Comparison of ENCODE assay signal across 14 cellular contexts in genomic region chr2:70243804-70244584, GRCh38. TPM values are rescaled to one million over a fixed set of nuclear protein-coding genes. Genes with fewer than 3 reads are reported as not detected.
DNase-seq lines count a peak whose midpoint lies in the region; ATAC-seq, FAIRE-seq and TF ChIP-seq lines count a peak whose summit lies in the region.
"Had no signal": no experiment of that assay in that cellular context is flagged by ENCODE, and none has a peak within 500 bp of the region (broad histone marks: within the 10 kb centered on the region; RNA-seq: fewer than 3 reads in every experiment).

No MANE protein-coding gene starts in this region.

- TF ChIP-seq RAD21 in H1 (IDR thresholded peaks at IDR 0.05 in 1 of 2, conservative IDR thresholded peaks at IDR 0.05 in 1 of 2; ENCODE audit: low read depth in 2 of 2, low read length in 2 of 2), result no peak

- 89% methylated on average over 5 of the region's 5 CpGs; no CpG with 5 or more reads in 1 of the 2 experiments for WGBS in H1 (ENCODE audit: extremely low coverage in 1 of 2, insufficient coverage in 1 of 2, insufficient read length in 1 of 2, insufficient replicate concordance in 2 of 2, low coverage in 1 of 2, low lambda C conversion rate in 2 of 2, missing lambda C conversion rate in 1 of 2), 2 experiments

- no peak overlapping the region for H2BK120ac ChIP-seq in H1 (replicated peaks; ENCODE audit: low read depth, low read length)

- H3K56ac ChIP-seq in H1 (replicated peaks; ENCODE audit: insufficient read length, low read depth, low read length), result no peak overlapping the region

- H3K4me3 Mint-ChIP-seq in activated T-cell treated with anti-CD3 and anti-CD28 coated beads, Interleukin-2, amount 50 U/mL, for 4 hours, result peak overlapping the region; percentile 40
- peak overlapping the region; percentile 59 for H3K4me3 Mint-ChIP-seq in T-helper 17 cell
- peak overlapping the region; percentile 49 for H3K4me3 Mint-ChIP-seq in progenitor cell of endocrine pancreas (ENCODE audit: low read depth)

- H2BK12ac ChIP-seq in H1 (ENCODE audit: low read depth, low read length), result no peak overlapping the region

- TF ChIP-seq POLR2A in H1 (IDR thresholded peaks at IDR 0.05; ENCODE audit: control extremely low read depth in 1 of 2, low read depth in 2 of 2, low read length in 2 of 2), result no peak

- CTCF ChIA-PET in H1 (lab: Charles Lee; ENCODE audit: partially characterized antibody), result interaction anchor here (1.2 kb wide), 1 partner anchor 14 kb away, joined by 3 read pairs; the partner anchor contains the start of gene PCYOX1

- no peak overlapping the region for H2BK5ac ChIP-seq in H1 (ENCODE audit: low read depth, low read length)

- no peak overlapping the region for H4K5ac ChIP-seq in H1 (ENCODE audit: insufficient read length, low read depth, low read length)

- no peak overlapping the region for H3K18ac ChIP-seq in H1 (ENCODE audit: extremely low read depth, low read length)

- ATAC-seq in activated T-cell treated with anti-CD3 and anti-CD28 coated beads, Interleukin-2, amount 50 U/mL, for 4 hours, result no peak
- ATAC-seq in T-helper 17 cell, result no peak
- no peak for ATAC-seq in HG02852 (IDR thresholded peaks at IDR 0.05; ENCODE audit: unreplicated experiment)
- ATAC-seq: foreskin keratinocyte had no signal

- no peak overlapping the region for H3K14ac ChIP-seq in H1 (ENCODE audit: insufficient read length)

- no peaks in the 10 kb centered on the region for H3K27me3 Mint-ChIP-seq in activated T-cell treated with anti-CD3 and anti-CD28 coated beads, Interleukin-2, amount 50 U/mL, for 4 hours (ENCODE audit: low read depth)
- H3K27me3 Mint-ChIP-seq in T-helper 17 cell (peaks cover 4% of the 10 kb centered on the region), progenitor cell of endocrine pancreas (no peaks in the 10 kb centered on the region)

- H3K4me3 ChIP-seq in H1 (ENCODE audit: extremely low read depth in 1 of 4, insufficient read depth in 2 of 4, low read depth in 3 of 4, low read length in 4 of 4), result peak overlapping the region in 1 of 4 experiments; percentile 12; a peak in 1 of 8 replicates

- H4K91ac ChIP-seq in H1 (replicated peaks; ENCODE audit: insufficient read length, low read length), result no peak overlapping the region

- no peaks in the 10 kb centered on the region for H3K9me3 ChIP-seq in T-helper 17 cell (ENCODE audit: control insufficient read depth, low read length, poor library complexity, severe bottlenecking)
- no peaks in the 10 kb centered on the region for H3K9me3 ChIP-seq in H1 (ENCODE audit: insufficient read depth in 2 of 2, low read depth in 1 of 2, low read length in 1 of 2)

- H2AK5ac ChIP-seq in H1 (ENCODE audit: low read depth, low read length), result no peak overlapping the region

- POLR2A ChIA-PET in H1 (lab: Charles Lee; ENCODE audit: partially characterized antibody), result interaction anchor here (0.8 to 4.6 kb wide), 4 partner anchors 14 to 49 kb away, joined by 3 to 21 read pairs (median 6); partner anchors contain the start of genes PCYOX1 and SNRPG

- no peak overlapping the region for H4K8ac ChIP-seq in H1 (ENCODE audit: extremely low read depth, insufficient read depth, low read length)

- peaks cover 0 to 9% (median 6%) of the 10 kb centered on the region in 4 experiments; a peak in 6 of 7 replicates for H3K4me1 ChIP-seq in H1 (replicated peaks in 1 of 4; ENCODE audit: control insufficient read depth in 3 of 4, insufficient read depth in 4 of 4, low read length in 3 of 4)

- peak overlapping the region; percentile 21 to 36; a peak in 2 of 4 replicates for H3K4me2 ChIP-seq in H1 (ENCODE audit: insufficient read depth in 1 of 2, low read depth in 2 of 2, low read length in 2 of 2)

- no peak for DNase-seq in activated T-cell treated with anti-CD3 and anti-CD28 coated beads, Interleukin-2, amount 50 U/mL, for 4 hours
- no peak for DNase-seq in activated T-cell treated with anti-CD3 and anti-CD28 coated beads, Interleukin-2, amount 50 U/mL, for 48 hours
- DNase-seq in T-helper 17 cell (no peak), H1 (ENCODE audit: low read depth in 1 of 2, low spot score in 2 of 2) (no peak), progenitor cell of endocrine pancreas (ENCODE audit: low spot score, unreplicated experiment) (no peak), H4 (ENCODE audit: low spot score) (no peak), T1000 (lab: John Stamatoyannopoulos, UW) (no peak)
- DNase-seq: activated CD4-positive, alpha-beta T cell treated with anti-CD3 and anti-CD28 coated beads for 48 hours; activated gamma-delta T cell; DMS 273 treated with DMSO at 0.1 percent for 48 hours; foreskin keratinocyte; stimulated activated naive CD4-positive, alpha-beta T cell had no signal

- TF ChIP-seq CTCF in H1 (IDR thresholded peaks at IDR 0.05; ENCODE audit: control extremely low read depth in 1 of 3, insufficient read depth in 1 of 3, low read depth in 1 of 3, low read length in 3 of 3) (no peak), progenitor cell of endocrine pancreas (IDR thresholded peaks at IDR 0.05; ENCODE audit: unreplicated experiment) (no peak)

- H3K36me3 Mint-ChIP-seq in activated T-cell treated with anti-CD3 and anti-CD28 coated beads, Interleukin-2, amount 50 U/mL, for 4 hours (ENCODE audit: insufficient read depth), result peaks cover 16% of the 10 kb centered on the region
- H3K36me3 Mint-ChIP-seq in T-helper 17 cell (ENCODE audit: low read depth) (peaks cover 13% of the 10 kb centered on the region), progenitor cell of endocrine pancreas (ENCODE audit: insufficient read depth) (peaks cover 29% of the 10 kb centered on the region)

- peak overlapping the region; percentile 89 for H3K27ac Mint-ChIP-seq in T-helper 17 cell
- H3K27ac Mint-ChIP-seq in progenitor cell of endocrine pancreas, result peak overlapping the region; percentile 68

- 0 out of 2 replicates have a peak, but pooled peaks cover 4% of the 10 kb centered on the region for H3K23me2 ChIP-seq in H1 (ENCODE audit: low read depth, low read length)

- no peaks in the 10 kb centered on the region for H3K27me3 ChIP-seq in H1 (replicated peaks in 1 of 4; ENCODE audit: control insufficient read depth in 3 of 4, extremely low read depth in 1 of 4, insufficient read depth in 3 of 4, low read length in 3 of 4)
- H3K27me3 ChIP-seq: foreskin keratinocyte had no signal

- H3K79me1 ChIP-seq in H1 (ENCODE audit: low read depth, low read length), result peaks cover 3% of the 10 kb centered on the region; the same call in 1 of the 2 replicates

- no peak for FAIRE-seq in H1 (lab: Jason Lieb, UNC)
- FAIRE-seq: bronchial epithelial cell had no signal

- H2AFZ ChIP-seq in H1 (ENCODE audit: low read length), result no peak overlapping the region

- no peak overlapping the region for H3K23ac ChIP-seq in H1 (ENCODE audit: insufficient read length)

- H4K20me1 ChIP-seq in H1 (replicated peaks in 1 of 2; ENCODE audit: control insufficient read depth in 1 of 2, insufficient read depth in 2 of 2, low read length in 2 of 2), result peaks cover 9 to 21% of the 10 kb centered on the region in 2 experiments

- H3K27ac ChIP-seq in H1 (ENCODE audit: low read depth, low read length), result no peak overlapping the region
- H3K27ac ChIP-seq: foreskin keratinocyte had no signal

- peak overlapping the region in 1 of 4 experiments; percentile 12; a peak in 1 of 7 replicates for H3K9ac ChIP-seq in H1 (replicated peaks in 1 of 4; ENCODE audit: extremely low read depth in 1 of 4, low read depth in 3 of 4, low read length in 3 of 4)

- H3K36me3 ChIP-seq in H1 (ENCODE audit: control insufficient read depth in 2 of 4, insufficient read depth in 4 of 4, low read length in 3 of 4), result peaks cover 0 to 31% (median 4%) of the 10 kb centered on the region in 4 experiments; a peak in 2 of 8 replicates

- peaks cover 66 to 92% of the 10 kb centered on the region in 2 experiments for H3K79me2 ChIP-seq in H1 (ENCODE audit: control insufficient read depth in 1 of 2, insufficient read depth in 2 of 2, low read length in 2 of 2)

- no peak overlapping the region for H2BK20ac ChIP-seq in H1 (ENCODE audit: low read length)

- TF ChIP-seq EP300 in H1 (IDR thresholded peaks at IDR 0.05; ENCODE audit: borderline replicate concordance in 1 of 2, low read depth in 2 of 2, low read length in 2 of 2), result no peak

- no peak overlapping the region for H2BK15ac ChIP-seq in H1 (ENCODE audit: low read length)

- no peaks in the 10 kb centered on the region for H3K9me3 Mint-ChIP-seq in activated T-cell treated with anti-CD3 and anti-CD28 coated beads, Interleukin-2, amount 50 U/mL, for 4 hours
- H3K9me3 Mint-ChIP-seq in progenitor cell of endocrine pancreas (ENCODE audit: low read depth), result no peaks in the 10 kb centered on the region

- peaks cover 55% of the 10 kb centered on the region for H3K4me1 Mint-ChIP-seq in activated T-cell treated with anti-CD3 and anti-CD28 coated beads, Interleukin-2, amount 50 U/mL, for 4 hours (ENCODE audit: low read depth)
- H3K4me1 Mint-ChIP-seq in T-helper 17 cell (peaks cover 46% of the 10 kb centered on the region), progenitor cell of endocrine pancreas (ENCODE audit: low read depth) (peaks cover 31% of the 10 kb centered on the region)

- no peak overlapping the region for H3K4ac ChIP-seq in H1 (replicated peaks; ENCODE audit: insufficient read length, low read depth, low read length)

RNA-seq across cellular contexts. Expression of gene TIA1, which starts 4.4 kb away (rescaled TPM):
- 100 to 1,000 TPM in 1 of 3 donors, 10 to 100 TPM in 2; 94.4 to 104 (median 99.8) TPM for total RNA-seq in activated T-cell treated with anti-CD3 and anti-CD28 coated beads, Interleukin-2, amount 50 U/mL, for 4 hours
- total RNA-seq in T-helper 17 cell, result 10 to 100 TPM; 68.1 to 78.2 TPM
- total RNA-seq in H1 (2021; fragmentation: NEBNext Ultra II Directional; extraction: Animal tissue kit (Norgen Biotek cat#: 25700)), result 152 and 181 TPM in 2 replicates
- polyA plus RNA-seq in H1 (2011; rRNA removed), result 44.5 and 58.6 TPM in 2 replicates
- 98.7 TPM for polyA plus RNA-seq in H1 (2011; cell fraction: cytosol; rRNA removed)
- 190 TPM for polyA plus RNA-seq in H1 (2011; cell fraction: nucleus; rRNA removed)
- polyA plus RNA-seq in H1 (2012, experiment 1 of 2), result 111 to 151 TPM (median 137 TPM) in 4 replicates
- polyA plus RNA-seq in H1 (2012, experiment 2 of 2), result 8.8 TPM
- 107 TPM for polyA plus RNA-seq in H1 (2013, experiment 1 of 2)
- polyA plus RNA-seq in H1 (2013, experiment 2 of 2), result 83.9 TPM
- 210 and 327 TPM in 2 replicates for polyA minus RNA-seq in H1 (2011; rRNA and poly(A)+ RNA removed)
- polyA minus RNA-seq in H1 (2011; cell fraction: cytosol; rRNA and poly(A)+ RNA removed), result 128 TPM
- 172 TPM for polyA minus RNA-seq in H1 (2011; cell fraction: nucleus; rRNA and poly(A)+ RNA removed)
- total RNA-seq in progenitor cell of endocrine pancreas, result 523 and 534 TPM in 2 replicates
- total RNA-seq in H4 (2014; rRNA removed; shearing (Covaris generic)), result 47.2 and 52.4 TPM in 2 replicates

RNA-seq across cellular contexts. Expression of gene PCYOX1, which starts 13.9 kb away (rescaled TPM):
- 10 to 100 TPM in 1 of 3 donors, 1 to 10 TPM in 2; 7.5 to 11.6 (median 8.1) TPM for total RNA-seq in activated T-cell treated with anti-CD3 and anti-CD28 coated beads, Interleukin-2, amount 50 U/mL, for 4 hours
- total RNA-seq in T-helper 17 cell, result 1 to 10 TPM; 8.0 to 9.3 TPM
- total RNA-seq in H1 (2021; fragmentation: NEBNext Ultra II Directional; extraction: Animal tissue kit (Norgen Biotek cat#: 25700)), result 41.9 and 48.5 TPM in 2 replicates
- polyA plus RNA-seq in H1 (2011; rRNA removed), result 6.6 and 9.1 TPM in 2 replicates
- 11.8 TPM for polyA plus RNA-seq in H1 (2011; cell fraction: cytosol; rRNA removed)
- polyA plus RNA-seq in H1 (2011; cell fraction: nucleus; rRNA removed), result 13.0 TPM
- 21.2 to 36.9 TPM (median 23.7 TPM) in 4 replicates for polyA plus RNA-seq in H1 (2012, experiment 1 of 2)
- polyA plus RNA-seq in H1 (2012, experiment 2 of 2), result 2.2 TPM
- 59.2 TPM for polyA plus RNA-seq in H1 (2013, experiment 1 of 2)
- polyA plus RNA-seq in H1 (2013, experiment 2 of 2), result 60.9 TPM
- 27.0 and 36.1 TPM in 2 replicates for polyA minus RNA-seq in H1 (2011; rRNA and poly(A)+ RNA removed)
- 10.3 TPM for polyA minus RNA-seq in H1 (2011; cell fraction: cytosol; rRNA and poly(A)+ RNA removed)
- polyA minus RNA-seq in H1 (2011; cell fraction: nucleus; rRNA and poly(A)+ RNA removed), result 27.3 TPM
- 70.4 and 78.9 TPM in 2 replicates for total RNA-seq in progenitor cell of endocrine pancreas
- 22.0 and 22.4 TPM in 2 replicates for total RNA-seq in H4 (2014; rRNA removed; shearing (Covaris generic))

RNA-seq across cellular contexts. Expression of gene SNRPG, which starts 49.5 kb away (rescaled TPM):
- 100 to 1,000 TPM; 427 to 446 (median 435) TPM for total RNA-seq in activated T-cell treated with anti-CD3 and anti-CD28 coated beads, Interleukin-2, amount 50 U/mL, for 4 hours
- 10 to 100 TPM; 78.4 to 90.1 TPM for total RNA-seq in T-helper 17 cell
- 429 and 466 TPM in 2 replicates for total RNA-seq in H1 (2021; fragmentation: NEBNext Ultra II Directional; extraction: Animal tissue kit (Norgen Biotek cat#: 25700))
- polyA plus RNA-seq in H1 (2011; rRNA removed), result 96.0 and 195 TPM in 2 replicates
- polyA plus RNA-seq in H1 (2011; cell fraction: cytosol; rRNA removed), result 522 TPM
- 67.1 TPM for polyA plus RNA-seq in H1 (2011; cell fraction: nucleus; rRNA removed)
- 314 to 628 TPM (median 334 TPM) in 4 replicates for polyA plus RNA-seq in H1 (2012, experiment 1 of 2)
- 329 TPM for polyA plus RNA-seq in H1 (2012, experiment 2 of 2)
- polyA plus RNA-seq in H1 (2013, experiment 1 of 2), result 630 TPM
- 691 TPM for polyA plus RNA-seq in H1 (2013, experiment 2 of 2)
- polyA minus RNA-seq in H1 (2011; rRNA and poly(A)+ RNA removed), result 23.3 and 28.4 TPM in 2 replicates
- polyA minus RNA-seq in H1 (2011; cell fraction: cytosol; rRNA and poly(A)+ RNA removed), result 27.9 TPM
- 32.2 TPM for polyA minus RNA-seq in H1 (2011; cell fraction: nucleus; rRNA and poly(A)+ RNA removed)
- total RNA-seq in progenitor cell of endocrine pancreas, result 183 and 185 TPM in 2 replicates
- total RNA-seq in H4 (2014; rRNA removed; shearing (Covaris generic)), result 375 and 382 TPM in 2 replicates

RNA-seq across cellular contexts. Expression of gene C2orf42, which starts 53.2 kb away (rescaled TPM):
- total RNA-seq in activated T-cell treated with anti-CD3 and anti-CD28 coated beads, Interleukin-2, amount 50 U/mL, for 4 hours, result 10 to 100 TPM; 16.7 to 20.1 (median 18.5) TPM
- total RNA-seq in T-helper 17 cell, result 10 to 100 TPM; 13.7 to 18.1 TPM
- total RNA-seq in H1 (2021; fragmentation: NEBNext Ultra II Directional; extraction: Animal tissue kit (Norgen Biotek cat#: 25700)), result 9.4 and 10.7 TPM in 2 replicates
- polyA plus RNA-seq in H1 (2011; rRNA removed), result 3.9 and 4.7 TPM in 2 replicates
- 5.9 TPM for polyA plus RNA-seq in H1 (2011; cell fraction: cytosol; rRNA removed)
- 11.2 TPM for polyA plus RNA-seq in H1 (2011; cell fraction: nucleus; rRNA removed)
- polyA plus RNA-seq in H1 (2012, experiment 1 of 2), result 5.9 to 7.6 TPM (median 6.9 TPM) in 4 replicates
- 2.3 TPM for polyA plus RNA-seq in H1 (2012, experiment 2 of 2)
- polyA plus RNA-seq in H1 (2013, experiment 1 of 2), result 4.9 TPM
- 4.5 TPM for polyA plus RNA-seq in H1 (2013, experiment 2 of 2)
- polyA minus RNA-seq in H1 (2011; rRNA and poly(A)+ RNA removed), result 21.7 and 27.5 TPM in 2 replicates
- polyA minus RNA-seq in H1 (2011; cell fraction: cytosol; rRNA and poly(A)+ RNA removed), result 11.7 TPM
- polyA minus RNA-seq in H1 (2011; cell fraction: nucleus; rRNA and poly(A)+ RNA removed), result 21.0 TPM
- 21.0 and 28.0 TPM in 2 replicates for total RNA-seq in progenitor cell of endocrine pancreas
- total RNA-seq in H4 (2014; rRNA removed; shearing (Covaris generic)), result 8.6 and 10.2 TPM in 2 replicates

RNA-seq across cellular contexts. Expression of gene FAM136A, which starts 57.9 kb away (rescaled TPM):
- 100 to 1,000 TPM; 107 to 140 (median 117) TPM for total RNA-seq in activated T-cell treated with anti-CD3 and anti-CD28 coated beads, Interleukin-2, amount 50 U/mL, for 4 hours
- total RNA-seq in T-helper 17 cell (10 to 100 TPM; 15.5 to 30.6 TPM), progenitor cell of endocrine pancreas (74.9 and 75.8 TPM in 2 replicates)
- 118 and 122 TPM in 2 replicates for total RNA-seq in H1 (2021; fragmentation: NEBNext Ultra II Directional; extraction: Animal tissue kit (Norgen Biotek cat#: 25700))
- 48.9 and 58.2 TPM in 2 replicates for polyA plus RNA-seq in H1 (2011; rRNA removed)
- polyA plus RNA-seq in H1 (2011; cell fraction: cytosol; rRNA removed), result 82.0 TPM
- polyA plus RNA-seq in H1 (2011; cell fraction: nucleus; rRNA removed), result 37.1 TPM
- 86.6 to 112 TPM (median 99.0 TPM) in 4 replicates for polyA plus RNA-seq in H1 (2012, experiment 1 of 2)
- 40.8 TPM for polyA plus RNA-seq in H1 (2012, experiment 2 of 2)
- 76.4 TPM for polyA plus RNA-seq in H1 (2013, experiment 1 of 2)
- 78.7 TPM for polyA plus RNA-seq in H1 (2013, experiment 2 of 2)
- 31.3 and 37.2 TPM in 2 replicates for polyA minus RNA-seq in H1 (2011; rRNA and poly(A)+ RNA removed)
- polyA minus RNA-seq in H1 (2011; cell fraction: cytosol; rRNA and poly(A)+ RNA removed), result 29.8 TPM
- polyA minus RNA-seq in H1 (2011; cell fraction: nucleus; rRNA and poly(A)+ RNA removed), result 22.7 TPM
- 50.4 and 60.7 TPM in 2 replicates for total RNA-seq in H4 (2014; rRNA removed; shearing (Covaris generic))
